8 cellular contexts compared by ENCODE assay signal in the genomic region with DNA sequence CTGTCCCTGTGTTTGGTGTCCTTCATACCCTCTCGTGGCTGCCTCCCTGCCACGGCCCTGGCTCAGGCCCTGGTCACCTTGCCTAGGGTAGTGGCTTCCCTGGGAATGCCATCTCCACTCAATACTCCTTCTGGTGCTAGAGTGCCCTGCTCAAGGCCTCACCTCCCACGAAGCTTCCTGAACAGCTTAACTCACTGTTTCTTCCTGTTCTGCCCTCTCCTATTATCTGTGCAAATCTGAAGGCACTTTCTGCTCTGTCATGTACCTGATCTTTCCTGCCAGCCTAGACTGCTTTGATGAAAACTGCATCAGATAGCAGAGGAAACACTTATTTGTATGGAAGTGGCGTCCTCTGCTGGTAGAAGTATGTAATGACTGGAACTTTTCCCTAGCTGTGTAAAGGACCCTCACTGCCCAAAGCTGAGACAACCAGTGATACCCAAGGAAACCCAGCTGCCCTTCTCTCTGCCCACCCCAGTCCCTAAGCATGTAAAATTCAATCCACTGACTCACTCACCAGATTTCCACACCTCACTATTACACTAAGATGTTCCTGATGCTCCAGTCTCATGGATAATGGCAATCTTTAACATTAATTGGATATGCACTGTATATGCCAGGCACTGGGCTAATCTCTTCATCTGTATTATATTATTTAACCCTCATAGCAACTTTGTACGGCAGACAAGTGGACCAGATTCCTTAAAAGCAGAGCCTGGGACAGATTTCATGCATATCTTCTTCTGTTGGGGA. TPM values are rescaled to one million over a fixed set of nuclear protein-coding genes. Genes with fewer than 3 reads are reported as not detected.
DNase-seq lines count a peak whose midpoint lies in the region; ATAC-seq and TF ChIP-seq lines count a peak whose summit lies in the region.

No MANE protein-coding gene starts in this region.

- peak; percentile 80 for TF ChIP-seq CTCF in AG04449 (IDR thresholded peaks at IDR 0.05; ENCODE audit: insufficient read depth, low read length, missing control alignments)
- TF ChIP-seq CTCF in chondrocyte (IDR thresholded peaks at IDR 0.05), result peak; percentile 92

- no peaks in the 10 kb centered on the region for H3K9me3 Mint-ChIP-seq in chondrocyte (ENCODE audit: low read depth)

- no peaks in the 10 kb centered on the region for H3K27me3 Mint-ChIP-seq in chondrocyte (ENCODE audit: low read depth)

- peaks cover 22% of the 10 kb centered on the region for H3K4me1 Mint-ChIP-seq in chondrocyte (ENCODE audit: low read depth)

- peak; percentile 7 for DNase-seq in AG04449 (ENCODE audit: low read depth, low spot score)
- DNase-seq in GM03348 (ENCODE audit: low spot score), result peak; percentile 77
- DNase-seq in NCI-H1417 treated with DMSO at 0.1 percent for 48 hours (lab: John Stamatoyannopoulos, UW), result peak; percentile 34
- peak; percentile 74 for DNase-seq in SK-N-DZ (ENCODE audit: low spot score)
- no peak for DNase-seq in chondrocyte (ENCODE audit: low spot score)
- peak; percentile 93 for DNase-seq in medulla oblongata (ENCODE audit: extremely low spot score)

- no peak overlapping the region for H3K27ac Mint-ChIP-seq in chondrocyte (ENCODE audit: unreplicated experiment)

- H3K36me3 Mint-ChIP-seq in chondrocyte (ENCODE audit: low read depth), result no peaks in the 10 kb centered on the region

- H3K4me3 Mint-ChIP-seq in chondrocyte (ENCODE audit: unreplicated experiment), result no peak overlapping the region

- CTCF ChIA-PET in AG04449 (lab: Yijun Ruan, JAX), result interaction anchor here (0.7 to 13.0 kb wide), 56 partner anchors 12 to 549 kb away, joined by 3 to 429 read pairs (median 6); a partner anchor contains a TSS

- no peak overlapping the region for H3K4me3 ChIP-seq in AG04449 (ENCODE audit: low read depth, low read length)

- POLR2A ChIA-PET in AG04449 (lab: Yijun Ruan, JAX), result no interaction called here

- no peak for ATAC-seq in HG03342 (IDR thresholded peaks at IDR 0.05; ENCODE audit: unreplicated experiment)
- no peak for ATAC-seq in GM18517 (IDR thresholded peaks at IDR 0.05; ENCODE audit: unreplicated experiment)

RNA-seq across cellular contexts. Expression of a gene that starts 36.2 kb away (rescaled TPM):
- polyA plus RNA-seq in SK-N-DZ (2014; cell fraction: cytosol; rRNA removed), result 3.5 and 7.4 TPM in 2 replicates
- polyA plus RNA-seq in SK-N-DZ (2014; cell fraction: nucleus; rRNA removed), result 5.1 and 5.3 TPM in 2 replicates
- 33.2 to 41.3 TPM (median 39.9 TPM) in 3 replicates for total RNA-seq in chondrocyte

RNA-seq across cellular contexts. Expression of a gene that starts 39.6 kb away (rescaled TPM):
- 0.01 TPM in 1 of 2 replicates, not detected in the other for polyA plus RNA-seq in SK-N-DZ (2014; cell fraction: cytosol; rRNA removed)
- polyA plus RNA-seq in SK-N-DZ (2014; cell fraction: nucleus; rRNA removed), result 0.02 and 0.06 TPM in 2 replicates
- not detected in 3 replicates for total RNA-seq in chondrocyte
